Comparison of ENCODE assay signal across 17 cellular contexts in genomic region chr18:3268306-3268705, GRCh38. TPM values are rescaled to one million over a fixed set of nuclear protein-coding genes. Genes with fewer than 3 reads are reported as not detected.
DNase-seq lines count a peak whose midpoint lies in the region; ATAC-seq and TF ChIP-seq lines count a peak whose summit lies in the region.
"Had no signal": no experiment of that assay in that cellular context is flagged by ENCODE, and none has a peak within 500 bp of the region (broad histone marks: within the 10 kb centered on the region; RNA-seq: fewer than 3 reads in every experiment).

No MANE protein-coding gene starts in this region.

- peaks cover 70 to 92% (median 82%) of the 10 kb centered on the region in 4 donors for H3K4me1 Mint-ChIP-seq in CD4-positive, CD25-positive, alpha-beta regulatory T cell
- peaks cover 91% of the 10 kb centered on the region for H3K4me1 Mint-ChIP-seq in HFFc6 (ENCODE audit: low read depth)
- peaks cover 69 to 93% of the 10 kb centered on the region in 2 donors for H3K4me1 Mint-ChIP-seq in effector memory CD8-positive, alpha-beta T cell (ENCODE audit: low read depth in 2 of 2)

- no peaks in the 10 kb centered on the region for H3K9me3 Mint-ChIP-seq in CD4-positive, CD25-positive, alpha-beta regulatory T cell
- no peaks in the 10 kb centered on the region for H3K9me3 Mint-ChIP-seq in HFFc6
- H3K9me3 Mint-ChIP-seq in effector memory CD8-positive, alpha-beta T cell, result no peaks in the 10 kb centered on the region
- H3K9me3 Mint-ChIP-seq: neural crest cell; stimulated activated naive B cell treated with anti-CD40 and anti-IgM and Interleukin-4, amounts not matched to agents 10 μg/mL and 1 μg/mL and 100 μg/mL, for 72 hours had no signal

- no peak for ATAC-seq in CD4-positive, CD25-positive, alpha-beta regulatory T cell (ENCODE audit: low read depth in 2 of 2)
- ATAC-seq in effector memory CD8-positive, alpha-beta T cell (replicated peaks), result no peak
- no peak for ATAC-seq in HG02973 (IDR thresholded peaks at IDR 0.05; ENCODE audit: unreplicated experiment)
- ATAC-seq: left ventricle myocardium superior; stimulated activated naive B cell treated with anti-CD40 and anti-IgM and Interleukin-4, amounts not matched to agents 10 μg/mL and 1 μg/mL and 100 μg/mL, for 72 hours had no signal

- H3K27ac ChIP-seq in CD4-positive, CD25-positive, alpha-beta regulatory T cell (ENCODE audit: insufficient read depth, low read length, poor library complexity, severe bottlenecking), result peak overlapping the region; percentile 34
- peak overlapping the region; percentile 68 for H3K27ac ChIP-seq in neutrophil
- H3K27ac ChIP-seq: SJCRH30 had no signal

- peaks cover 8% of the 10 kb centered on the region for H3K36me3 Mint-ChIP-seq in CD4-positive, CD25-positive, alpha-beta regulatory T cell
- peaks cover 17% of the 10 kb centered on the region for H3K36me3 Mint-ChIP-seq in HFFc6 (ENCODE audit: low read depth)
- peaks cover 14% of the 10 kb centered on the region for H3K36me3 Mint-ChIP-seq in effector memory CD8-positive, alpha-beta T cell (ENCODE audit: insufficient read depth)

- H3K4me3 ChIP-seq in CD4-positive, CD25-positive, alpha-beta regulatory T cell (ENCODE audit: low read depth, low read length), result peak overlapping the region; percentile 60
- H3K4me3 ChIP-seq in neutrophil (ENCODE audit: low read depth in 1 of 2, low read length in 1 of 2), result no peak overlapping the region
- H3K4me3 ChIP-seq: SJCRH30 had no signal

- peak overlapping the region; percentile 39 to 79 (median 70) for H3K27ac Mint-ChIP-seq in CD4-positive, CD25-positive, alpha-beta regulatory T cell
- peak overlapping the region; percentile 85 for H3K27ac Mint-ChIP-seq in HFFc6
- H3K27ac Mint-ChIP-seq in effector memory CD8-positive, alpha-beta T cell, result peak overlapping the region; percentile 45 to 87
- H3K27ac Mint-ChIP-seq: stimulated activated naive B cell treated with anti-CD40 and anti-IgM and Interleukin-4, amounts not matched to agents 10 μg/mL and 1 μg/mL and 100 μg/mL, for 72 hours had no signal

- no peaks in the 10 kb centered on the region for H3K9me3 ChIP-seq in CD4-positive, CD25-positive, alpha-beta regulatory T cell (ENCODE audit: control insufficient read depth in 2 of 2, low read length in 2 of 2)
- no peaks in the 10 kb centered on the region for H3K9me3 ChIP-seq in neutrophil
- H3K9me3 ChIP-seq: SJCRH30 had no signal

- H3K27me3 ChIP-seq in CD4-positive, CD25-positive, alpha-beta regulatory T cell (ENCODE audit: control insufficient read depth, insufficient read depth, low read length), result no peaks in the 10 kb centered on the region
- no peaks in the 10 kb centered on the region for H3K27me3 ChIP-seq in neutrophil
- H3K27me3 ChIP-seq: SJCRH30 had no signal

- H3K4me1 ChIP-seq in CD4-positive, CD25-positive, alpha-beta regulatory T cell (ENCODE audit: control insufficient read depth, insufficient read depth, low read length, poor library complexity, severe bottlenecking), result peaks cover 74% of the 10 kb centered on the region
- H3K4me1 ChIP-seq in neutrophil (ENCODE audit: control insufficient read depth in 1 of 2, insufficient read depth in 1 of 2, low read depth in 1 of 2, low read length in 1 of 2), result peaks cover 69% of the 10 kb centered on the region in 2 experiments
- H3K4me1 ChIP-seq: SJCRH30 had no signal

- no peaks in the 10 kb centered on the region for H3K27me3 Mint-ChIP-seq in CD4-positive, CD25-positive, alpha-beta regulatory T cell
- H3K27me3 Mint-ChIP-seq in HFFc6 (ENCODE audit: insufficient read depth), result no peaks in the 10 kb centered on the region
- no peaks in the 10 kb centered on the region for H3K27me3 Mint-ChIP-seq in effector memory CD8-positive, alpha-beta T cell
- H3K27me3 Mint-ChIP-seq: stimulated activated naive B cell treated with anti-CD40 and anti-IgM and Interleukin-4, amounts not matched to agents 10 μg/mL and 1 μg/mL and 100 μg/mL, for 72 hours had no signal

- H3K4me3 Mint-ChIP-seq in CD4-positive, CD25-positive, alpha-beta regulatory T cell, result peak overlapping the region; percentile 11 to 66 (median 38)
- H3K4me3 Mint-ChIP-seq in HFFc6, result peak overlapping the region; percentile 63
- H3K4me3 Mint-ChIP-seq in effector memory CD8-positive, alpha-beta T cell, result peak overlapping the region in 1 of 2 donors; percentile 60
- H3K4me3 Mint-ChIP-seq: neural crest cell had no signal

- peaks cover 6% of the 10 kb centered on the region for H3K36me3 ChIP-seq in CD4-positive, CD25-positive, alpha-beta regulatory T cell (ENCODE audit: control insufficient read depth, insufficient read depth, low read length)
- H3K36me3 ChIP-seq in neutrophil, result peaks cover 9% of the 10 kb centered on the region
- H3K36me3 ChIP-seq: SJCRH30 had no signal

- DNase-seq in CD4-positive, CD25-positive, alpha-beta regulatory T cell, result no peak
- no peak for DNase-seq in HFFc6
- no peak for DNase-seq in effector memory CD8-positive, alpha-beta T cell
- no peak for DNase-seq in GOT3 (lab: John Stamatoyannopoulos, UW)
- no peak for DNase-seq in mucosa of gallbladder (ENCODE audit: low spot score)
- DNase-seq: activated CD8-positive, alpha-beta memory T cell treated with anti-CD3 and anti-CD28 coated beads for 24 hours; activated naive CD4-positive, alpha-beta T cell treated with Interleukin-2 at 50 U/mL for 16 hours; effector CD4-positive, alpha-beta T cell; EL; left ventricle myocardium superior; NCI-H1436 treated with DMSO at 0.1 percent for 48 hours; NCI-H345; SJCRH30; stimulated activated naive B cell treated with anti-CD40 and anti-IgM and Interleukin-4, amounts not matched to agents 10 μg/mL and 1 μg/mL and 100 μg/mL, for 72 hours had no signal

- TF ChIP-seq CTCF in HFFc6 (IDR thresholded peaks at IDR 0.05), result no peak
- no peak for TF ChIP-seq CTCF in neutrophil (IDR thresholded peaks at IDR 0.05)

RNA-seq across cellular contexts. Expression of gene MYL12B, which starts 6.4 kb away (rescaled TPM):
- 168 TPM for total RNA-seq in CD4-positive, CD25-positive, alpha-beta regulatory T cell
- 1,000 to 10,000 TPM in 2 of 4 donors, 100 to 1,000 TPM in 2; 980 to 1,134 (median 1,024) TPM for polyA plus RNA-seq in CD4-positive, CD25-positive, alpha-beta regulatory T cell
- 100 to 1,000 TPM; 590 to 686 (median 637) TPM for total RNA-seq in HFFc6 (2021; fragmentation: NEBNext Ultra II Directional; extraction: Animal tissue kit (Norgen Biotek cat#: 25700))
- 342 TPM for total RNA-seq in mucosa of gallbladder

RNA-seq across cellular contexts. Expression of gene MYL12A, which starts 20.7 kb away (rescaled TPM):
- 382 TPM for total RNA-seq in CD4-positive, CD25-positive, alpha-beta regulatory T cell
- 1,000 to 10,000 TPM; 2,262 to 2,381 (median 2,361) TPM for polyA plus RNA-seq in CD4-positive, CD25-positive, alpha-beta regulatory T cell
- total RNA-seq in HFFc6 (2021; fragmentation: NEBNext Ultra II Directional; extraction: Animal tissue kit (Norgen Biotek cat#: 25700)), result 100 to 1,000 TPM; 425 to 713 (median 651) TPM
- 369 TPM for total RNA-seq in mucosa of gallbladder

RNA-seq across cellular contexts. Expression of gene MYOM1, which starts 48.5 kb away (rescaled TPM):
- 1.4 TPM for total RNA-seq in CD4-positive, CD25-positive, alpha-beta regulatory T cell
- under 1 TPM; 0.03 to 0.68 (median 0.49) TPM for polyA plus RNA-seq in CD4-positive, CD25-positive, alpha-beta regulatory T cell
- total RNA-seq in HFFc6 (2021; fragmentation: NEBNext Ultra II Directional; extraction: Animal tissue kit (Norgen Biotek cat#: 25700)), result under 1 TPM in 4 of 6 experiments, not detected in 2; 0.03 to 0.14 (median 0.06) TPM
- total RNA-seq in mucosa of gallbladder, result 138 TPM

Comparison
In these comparisons a context has a peak if more than half of its experiments do, and no peak if none do; other contexts are left out.
1. RNA of gene MYOM1, which starts 48.5 kb away (total RNA-seq): 138 TPM in mucosa of gallbladder (single experiment); 1.4 TPM in CD4-positive, CD25-positive, alpha-beta regulatory T cell (single experiment) and 0.03 to 0.14 TPM in HFFc6; every median in the first group is over 10 times any median in the second.
2. Peak in every context shown above with its lines, with median percentiles within 50 percentile points of each other: H3K27ac Mint-ChIP-seq.